In genomic region chr2:95314598-95314963, GRCh38 we compare ENCODE assay signal across 16 cellular contexts. TPM values are rescaled to one million over a fixed set of nuclear protein-coding genes. Genes with fewer than 3 reads are reported as not detected.
"Had no signal": no experiment of that assay in that cellular context is flagged by ENCODE, and none has a peak within 500 bp of the region (broad histone marks: within the 10 kb centered on the region; RNA-seq: fewer than 3 reads in every experiment).

No MANE protein-coding gene starts in this region.

- ATAC-seq: activated T-helper 17 cell treated with anti-CD3 and anti-CD28 coated beads, Interleukin-2, amount 50 U/mL, for 72 hours; gastroesophageal sphincter; naive thymus-derived CD4-positive, alpha-beta T cell had no signal

- DNase-seq: activated naive CD4-positive, alpha-beta T cell treated with Interleukin-2 at 50 U/mL for 16 hours; activated naive CD8-positive, alpha-beta T cell treated with anti-CD3 and anti-CD28 coated beads, Interleukin-2, amount 10 ng/mL, durations not matched to agents 7 days and 5 days; cortex of kidney; effector CD4-positive, alpha-beta T cell; naive thymus-derived CD4-positive, alpha-beta T cell; sigmoid colon; stimulated activated naive CD4-positive, alpha-beta T cell treated with Interleukin-2 at 50 U/mL for 16 hours; T-helper 2 cell had no signal

- H3K9me3 ChIP-seq: body of pancreas, gastroesophageal sphincter, heart left ventricle, neutrophil, pancreas, sigmoid colon, tibial nerve, vagina had no signal

- H3K4me1 ChIP-seq: body of pancreas, gastroesophageal sphincter, heart left ventricle, pancreas, sigmoid colon, tibial nerve had no signal

- H3K27ac ChIP-seq: body of pancreas, gastroesophageal sphincter, heart left ventricle, neutrophil, pancreas, sigmoid colon, tibial nerve, vagina had no signal

- H3K4me3 ChIP-seq: body of pancreas, gastroesophageal sphincter, heart left ventricle, pancreas, sigmoid colon, tibial nerve, vagina had no signal

- H3K27me3 ChIP-seq: body of pancreas, neutrophil, pancreas, sigmoid colon, vagina had no signal

- H3K36me3 ChIP-seq: gastroesophageal sphincter, heart left ventricle, neutrophil, pancreas, sigmoid colon, tibial nerve, vagina had no signal

RNA-seq across cellular contexts. Expression of gene KCNIP3, which starts 17.4 kb away (rescaled TPM):
- total RNA-seq: activated naive CD8-positive, alpha-beta T cell treated with anti-CD3 and anti-CD28 coated beads, Interleukin-2, amount 10 ng/mL, durations not matched to agents 7 days and 5 days; activated T-helper 17 cell treated with anti-CD3 and anti-CD28 coated beads, Interleukin-2, amount 50 U/mL, for 72 hours had no signal
- polyA plus RNA-seq: naive thymus-derived CD4-positive, alpha-beta T cell had no signal

RNA-seq across cellular contexts. Expression of gene PROM2, which starts 40.3 kb away (rescaled TPM):
- polyA plus RNA-seq: naive thymus-derived CD4-positive, alpha-beta T cell had no signal
